In genomic region chr10:98168147-98168546, GRCh38 we compare ENCODE assay signal across 15 cellular contexts. TPM values are rescaled to one million over a fixed set of nuclear protein-coding genes. Genes with fewer than 3 reads are reported as not detected.
DNase-seq lines count a peak whose midpoint lies in the region; ATAC-seq and TF ChIP-seq lines count a peak whose summit lies in the region.
"Had no signal": no experiment of that assay in that cellular context is flagged by ENCODE, and none has a peak within 500 bp of the region (broad histone marks: within the 10 kb centered on the region; RNA-seq: fewer than 3 reads in every experiment).

No MANE protein-coding gene starts in this region.

- H3K27ac ChIP-seq in WERI-Rb-1, result peak overlapping the region; percentile 61
- no peak overlapping the region for H3K27ac ChIP-seq in tibial nerve

- ATAC-seq in natural killer cell (peak in 2 of 3 donors; percentile 65 to 79), HG02981 (IDR thresholded peaks at IDR 0.05; ENCODE audit: unreplicated experiment) (peak; percentile 44), left ventricle myocardium superior (no peak)
- no peak for ATAC-seq in natural killer cell treated with Interleukin-12 subunit alpha and Interleukin-12 subunit beta and Interleukin-15 and Interleukin-18, amount 100 ng/mL, for 72 hours
- ATAC-seq: SK-N-SH treated with all-trans-retinoic acid at 6 μM for 48 hours had no signal

- no peak for TF ChIP-seq POLR2A in tibial nerve (IDR thresholded peaks at IDR 0.05)

- H3K27me3 Mint-ChIP-seq in natural killer cell (ENCODE audit: low read depth in 2 of 2), result no peaks in the 10 kb centered on the region
- no peaks in the 10 kb centered on the region for H3K27me3 Mint-ChIP-seq in natural killer cell treated with Interleukin-12 subunit alpha and Interleukin-12 subunit beta and Interleukin-15 and Interleukin-18, amount 100 ng/mL, for 72 hours
- H3K27me3 Mint-ChIP-seq: activated CD4-positive, alpha-beta T cell treated with anti-CD3 and anti-CD28 coated beads, Interleukin-2, amount 10 ng/mL, durations not matched to agents 7 days and 5 days had no signal

- H3K4me1 ChIP-seq in tibial nerve, result peaks cover 0 to 30% (median 0%) of the 10 kb centered on the region in 4 donors

- H3K36me3 Mint-ChIP-seq in natural killer cell, result no peaks in the 10 kb centered on the region
- peaks cover 20% of the 10 kb centered on the region for H3K36me3 Mint-ChIP-seq in natural killer cell treated with Interleukin-12 subunit alpha and Interleukin-12 subunit beta and Interleukin-15 and Interleukin-18, amount 100 ng/mL, for 72 hours

- intact Hi-C loops in natural killer cell (cut with micrococcal nuclease) (no loop called here), left ventricle myocardium superior (cut with micrococcal nuclease) (no loop called here)

- H3K9me3 Mint-ChIP-seq in natural killer cell, result no peaks in the 10 kb centered on the region
- H3K9me3 Mint-ChIP-seq in natural killer cell treated with Interleukin-12 subunit alpha and Interleukin-12 subunit beta and Interleukin-15 and Interleukin-18, amount 100 ng/mL, for 72 hours, result no peaks in the 10 kb centered on the region
- H3K9me3 Mint-ChIP-seq: activated CD4-positive, alpha-beta T cell treated with anti-CD3 and anti-CD28 coated beads, Interleukin-2, amount 10 ng/mL, durations not matched to agents 7 days and 5 days had no signal

- TF ChIP-seq CTCF in natural killer cell (IDR thresholded peaks at IDR 0.05), result no peak
- TF ChIP-seq CTCF in WERI-Rb-1 (IDR thresholded peaks at IDR 0.05; ENCODE audit: low read depth, low read length), result no peak
- no peak for TF ChIP-seq CTCF in tibial nerve (IDR thresholded peaks at IDR 0.05)

- peak overlapping the region; percentile 60 to 70 for H3K27ac Mint-ChIP-seq in natural killer cell
- no peak overlapping the region for H3K27ac Mint-ChIP-seq in natural killer cell treated with Interleukin-12 subunit alpha and Interleukin-12 subunit beta and Interleukin-15 and Interleukin-18, amount 100 ng/mL, for 72 hours
- H3K27ac Mint-ChIP-seq: activated CD4-positive, alpha-beta T cell treated with anti-CD3 and anti-CD28 coated beads, Interleukin-2, amount 10 ng/mL, durations not matched to agents 7 days and 5 days had no signal

- H3K9me3 ChIP-seq in WERI-Rb-1 (ENCODE audit: severe bottlenecking) (no peaks in the 10 kb centered on the region), tibial nerve (no peaks in the 10 kb centered on the region)

- H3K4me3 ChIP-seq in WERI-Rb-1 (ENCODE audit: low read depth, low read length), result peak overlapping the region; percentile 20
- no peak overlapping the region for H3K4me3 ChIP-seq in tibial nerve

- peaks cover 74 to 79% of the 10 kb centered on the region in 2 donors for H3K4me1 Mint-ChIP-seq in natural killer cell
- H3K4me1 Mint-ChIP-seq in natural killer cell treated with Interleukin-12 subunit alpha and Interleukin-12 subunit beta and Interleukin-15 and Interleukin-18, amount 100 ng/mL, for 72 hours (ENCODE audit: low read depth in 2 of 2), result peaks cover 47 to 51% of the 10 kb centered on the region in 2 donors

- TF ChIP-seq EP300 in tibial nerve (IDR thresholded peaks at IDR 0.05), result no peak

- 85% methylated on average over 7 of the region's 7 CpGs for WGBS in tibial nerve, 2 donors

- DNase-seq in natural killer cell (no peak), WERI-Rb-1 (no peak), cerebellum (ENCODE audit: low spot score) (no peak), medulla oblongata (ENCODE audit: extremely low spot score) (no peak), left ventricle myocardium superior (no peak), tibial nerve (ENCODE audit: low spot score in 2 of 2) (no peak)
- no peak for DNase-seq in natural killer cell treated with Interleukin-12 subunit alpha and Interleukin-12 subunit beta and Interleukin-15 and Interleukin-18, amount 100 ng/mL, for 72 hours (ENCODE audit: low spot score)
- DNase-seq: 8988T; activated CD4-positive, alpha-beta T cell treated with anti-CD3 and anti-CD28 coated beads, Interleukin-2, amount 10 ng/mL, durations not matched to agents 7 days and 5 days; activated effector memory CD4-positive, alpha-beta T cell treated with Interleukin-2 at 50 U/mL for 16 hours; caudate nucleus; DMS153; NCI-H524 treated with DMSO at 0.1 percent for 48 hours had no signal

- H3K27me3 ChIP-seq in WERI-Rb-1 (ENCODE audit: insufficient read depth, low read depth, severe bottlenecking) (no peaks in the 10 kb centered on the region), tibial nerve (no peaks in the 10 kb centered on the region)

- H3K36me3 ChIP-seq in WERI-Rb-1, result no peaks in the 10 kb centered on the region; the same call in 1 of the 2 replicates
- peaks cover 0 to 43% (median 0%) of the 10 kb centered on the region in 3 donors for H3K36me3 ChIP-seq in tibial nerve

- H3K4me3 Mint-ChIP-seq in natural killer cell, result peak overlapping the region; percentile 40
- H3K4me3 Mint-ChIP-seq in natural killer cell treated with Interleukin-12 subunit alpha and Interleukin-12 subunit beta and Interleukin-15 and Interleukin-18, amount 100 ng/mL, for 72 hours, result no peak overlapping the region
- H3K4me3 Mint-ChIP-seq: activated CD4-positive, alpha-beta T cell treated with anti-CD3 and anti-CD28 coated beads, Interleukin-2, amount 10 ng/mL, durations not matched to agents 7 days and 5 days had no signal

RNA-seq across cellular contexts. Expression of gene R3HCC1L, which starts 33.7 kb away (rescaled TPM):
- 10 to 100 TPM; 17.9 to 25.6 (median 23.3) TPM for total RNA-seq in natural killer cell
- 10 to 100 TPM; 23.0 to 28.9 TPM for total RNA-seq in natural killer cell treated with Interleukin-12 subunit alpha and Interleukin-12 subunit beta and Interleukin-15 and Interleukin-18, amount 100 ng/mL, for 72 hours
- 14.7 TPM for total RNA-seq in cerebellum
- total RNA-seq in left ventricle myocardium superior, result 4.8 TPM
- 10 to 100 TPM; 10.8 to 15.1 (median 13.5) TPM for total RNA-seq in tibial nerve

Comparison
In these comparisons a context has a peak if more than half of its experiments do, and no peak if none do; other contexts are left out.
1. ATAC-seq: peak in natural killer cell (2 of 3) and HG02981 (single experiment); none in natural killer cell treated with Interleukin-12 subunit alpha and Interleukin-12 subunit beta and Interleukin-15 and Interleukin-18, amount 100 ng/mL, for 72 hours (0 of 2) and left ventricle myocardium superior (single experiment).
2. H3K27ac Mint-ChIP-seq: peak in natural killer cell (2 of 2); none in natural killer cell treated with Interleukin-12 subunit alpha and Interleukin-12 subunit beta and Interleukin-15 and Interleukin-18, amount 100 ng/mL, for 72 hours (0 of 2).